Comparison of ENCODE assay signal across 12 cellular contexts in genomic region chr6:80547827-80548226, GRCh38.
DNase-seq lines count a peak whose midpoint lies in the region; ATAC-seq, FAIRE-seq and TF ChIP-seq lines count a peak whose summit lies in the region.
"Had no signal": no experiment of that assay in that cellular context is flagged by ENCODE, and none has a peak within 500 bp of the region (broad histone marks: within the 10 kb centered on the region; RNA-seq: fewer than 3 reads in every experiment).

No MANE protein-coding gene starts in this region.

- H3K9me3 ChIP-seq in mammary epithelial cell (replicated peaks; ENCODE audit: insufficient read depth, low read length), result peaks cover 3% of the 10 kb centered on the region
- H3K9me3 ChIP-seq in osteoblast (ENCODE audit: low read depth, low read length), result no peaks in the 10 kb centered on the region
- H3K9me3 ChIP-seq in BE2C, result no peaks in the 10 kb centered on the region

- H3K9ac ChIP-seq in mammary epithelial cell (ENCODE audit: insufficient read depth, low read length), result peak overlapping the region; percentile 57

- peaks cover 26% of the 10 kb centered on the region for H3K4me1 ChIP-seq in mammary epithelial cell (ENCODE audit: insufficient read depth, low read length)
- peaks cover 55% of the 10 kb centered on the region for H3K4me1 ChIP-seq in osteoblast (ENCODE audit: insufficient read depth, low read length)
- H3K4me1 ChIP-seq in BE2C, result no peaks in the 10 kb centered on the region

- intact Hi-C loops in mammary epithelial cell (cut with micrococcal nuclease), result no loop called here

- in situ Hi-C loops in mammary epithelial cell (cut with MboI; ENCODE audit: low sequenced_read_pairs in 2 of 2), result no loop called here

- peak; percentile 44 for ATAC-seq in HG03565 (IDR thresholded peaks at IDR 0.05; ENCODE audit: unreplicated experiment)

- DNase-seq in GM12891 (ENCODE audit: insufficient read length, low spot score), result no peak
- peak; percentile 89 for DNase-seq in mammary epithelial cell
- no peak for DNase-seq in osteoblast (ENCODE audit: insufficient read length, low spot score, missing footprints)
- no peak for DNase-seq in erythroblast (lab: John Stamatoyannopoulos, UW)
- DNase-seq in BE2C, result no peak
- no peak for DNase-seq in NCI-H2171 treated with DMSO at 0.1 percent for 48 hours (lab: John Stamatoyannopoulos, UW)
- no peak for DNase-seq in SKM-1 treated with dmso at 0.1 percent for 144 hours (lab: John Stamatoyannopoulos, UW; ENCODE audit: unreplicated experiment)
- DNase-seq: caudate nucleus; DMS153; NCI-H2171; stimulated activated naive CD4-positive, alpha-beta T cell had no signal

- peak overlapping the region; percentile 52 for H3K4me2 ChIP-seq in mammary epithelial cell (ENCODE audit: insufficient read depth, low read depth, low read length)
- peak overlapping the region; percentile 71 for H3K4me2 ChIP-seq in osteoblast (ENCODE audit: insufficient read depth, low read length)

- CTCF ChIA-PET in mammary epithelial cell (lab: Charles Lee; ENCODE audit: low non-redundant PET), result no interaction called here

- TF ChIP-seq CTCF in mammary epithelial cell (conservative IDR thresholded peaks at IDR 0.05 in 1 of 2, IDR thresholded peaks at IDR 0.05 in 1 of 2; ENCODE audit: extremely low read depth in 1 of 2, insufficient read depth in 1 of 2, low read depth in 1 of 2, low read length in 2 of 2), result no peak
- TF ChIP-seq CTCF in osteoblast (IDR thresholded peaks at IDR 0.05; ENCODE audit: extremely low read depth, low read depth, low read length), result no peak
- TF ChIP-seq CTCF in BE2C (IDR thresholded peaks at IDR 0.05; ENCODE audit: low read depth, low read length), result no peak

- WGBS in mammary epithelial cell (ENCODE audit: low coverage, missing lambda C conversion rate), result 0% methylated on average over 1 of the region's 1 CpG

- BruUV-seq in mammary epithelial cell (replicated peaks; lab: Mats Ljungman, UMichigan), result no TSS peak

- no peaks in the 10 kb centered on the region for H3K27me3 ChIP-seq in mammary epithelial cell (ENCODE audit: insufficient read depth, low read length)
- H3K27me3 ChIP-seq in osteoblast (ENCODE audit: insufficient read depth, low read length), result no peaks in the 10 kb centered on the region
- H3K27me3 ChIP-seq in BE2C, result no peaks in the 10 kb centered on the region

- H3K79me2 ChIP-seq in mammary epithelial cell (ENCODE audit: insufficient read depth, low read length), result no peaks in the 10 kb centered on the region
- H3K79me2 ChIP-seq in osteoblast (ENCODE audit: insufficient read depth, low read length), result no peaks in the 10 kb centered on the region

- H3K36me3 ChIP-seq in mammary epithelial cell (ENCODE audit: insufficient read depth, low read length) (no peaks in the 10 kb centered on the region), osteoblast (ENCODE audit: insufficient read depth, low read length) (no peaks in the 10 kb centered on the region), BE2C (no peaks in the 10 kb centered on the region)

- TF ChIP-seq POLR2A in GM12891 (IDR thresholded peaks at IDR 0.05; ENCODE audit: low read depth, low read length) (no peak), erythroblast (IDR thresholded peaks at IDR 0.05; ENCODE audit: low read length) (no peak)

- H4K20me1 ChIP-seq in mammary epithelial cell (ENCODE audit: insufficient read depth, low read length), result no peaks in the 10 kb centered on the region
- no peaks in the 10 kb centered on the region for H4K20me1 ChIP-seq in osteoblast (ENCODE audit: insufficient read depth, low read length)

- dilution Hi-C loops in mammary epithelial cell (cut with HindIII; ENCODE audit: low sequenced_read_pairs), result no loop called here

- FAIRE-seq in GM12891 (lab: Jason Lieb, UNC), result no peak

- H2AFZ ChIP-seq in mammary epithelial cell (ENCODE audit: low read depth, low read length), result peak overlapping the region; percentile 67
- peak overlapping the region; percentile 24 for H2AFZ ChIP-seq in osteoblast (ENCODE audit: low read length)

- H3K27ac ChIP-seq in mammary epithelial cell (ENCODE audit: insufficient read depth, low read depth, low read length) (peak overlapping the region; percentile 93), osteoblast (ENCODE audit: low read depth, low read length) (peak overlapping the region; percentile 94)

- H3K4me3 ChIP-seq in mammary epithelial cell (replicated peaks in 1 of 3; ENCODE audit: insufficient read depth in 1 of 3, low read depth in 2 of 3, low read length in 3 of 3) (no peak overlapping the region), osteoblast (ENCODE audit: insufficient read depth, low read length) (peak overlapping the region; percentile 32), BE2C (ENCODE audit: low read depth, low read length) (no peak overlapping the region)

TF ChIP-seq in GM12891, 5 proteins besides CTCF, POLR2A, EP300 and RAD21:
- TF ChIP-seq SPI1 (IDR thresholded peaks at IDR 0.05; ENCODE audit: low read depth, low read length), result 0 out of 2 replicates have a peak, but pooled peaks have one; percentile 20
- TF ChIP-seq POLR2AphosphoS5 (IDR thresholded peaks at IDR 0.05; ENCODE audit: low read depth, low read length), result no peak
- no peak for TF ChIP-seq POU2F2 (IDR thresholded peaks at IDR 0.05; ENCODE audit: low read depth, low read length)
- no peak for TF ChIP-seq PAX5 (IDR thresholded peaks at IDR 0.05; ENCODE audit: insufficient read depth, low read length, severe bottlenecking)
